1 cellular context compared by ENCODE assay signal in genomic region chr4:38046735-38047487, GRCh38.
TF ChIP-seq lines count a peak whose summit lies in the region.

No MANE protein-coding gene starts in this region.

TF ChIP-seq in IMR-90, 13 proteins besides CTCF, POLR2A, EP300 and RAD21 (continued from another document):
- TF ChIP-seq SMC3 (IDR thresholded peaks at IDR 0.05; ENCODE audit: low read depth, low read length) (no peak), MAZ (IDR thresholded peaks at IDR 0.05; ENCODE audit: borderline replicate concordance, low read depth, low read length) (no peak), FOS (IDR thresholded peaks at IDR 0.05; ENCODE audit: low read depth, low read length) (no peak), MXI1 (IDR thresholded peaks at IDR 0.05; ENCODE audit: borderline replicate concordance, low read depth, low read length) (no peak), RFX5 (IDR thresholded peaks at IDR 0.05; ENCODE audit: low read depth, low read length) (no peak), MAFK (IDR thresholded peaks at IDR 0.05; ENCODE audit: low read depth, low read length) (no peak), ELK1 (IDR thresholded peaks at IDR 0.05; ENCODE audit: borderline replicate concordance, low read depth, low read length) (no peak)
TF ChIP-seq in IMR-90: peak in this region for 0.
